Comparison of ENCODE assay signal across 8 cellular contexts in the genomic region with DNA sequence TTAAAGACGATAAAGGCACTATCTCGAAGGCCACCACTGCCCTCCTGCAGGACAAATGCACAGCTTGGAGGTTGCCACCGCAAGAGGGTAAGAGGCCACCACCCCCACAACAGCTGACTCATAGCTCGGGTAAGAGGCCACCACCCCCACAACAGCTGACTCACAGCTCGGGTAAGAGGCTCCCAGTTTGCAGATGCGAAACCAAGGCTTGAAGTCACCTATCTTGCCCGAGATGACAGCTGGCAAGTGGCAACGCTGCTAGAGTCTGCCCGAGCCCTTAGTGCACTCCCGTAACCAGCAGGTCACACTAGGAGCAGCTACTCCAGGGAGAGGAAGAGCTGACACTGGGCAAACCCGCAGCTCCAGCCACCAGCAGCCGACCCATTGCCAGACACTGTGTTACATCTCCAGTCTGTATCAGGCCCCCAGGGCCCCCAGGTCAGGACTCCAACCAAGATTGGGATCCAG. TPM values are rescaled to one million over a fixed set of nuclear protein-coding genes. Genes with fewer than 3 reads are reported as not detected.
DNase-seq lines count a peak whose midpoint lies in the region; ATAC-seq, FAIRE-seq and TF ChIP-seq lines count a peak whose summit lies in the region.

No MANE protein-coding gene starts in this region.

- no peak for TF ChIP-seq POLR2A in NB4 (IDR thresholded peaks at IDR 0.05; ENCODE audit: extremely low read depth, insufficient read length)

- intact Hi-C loops in kidney (cut with DNase I), result no loop called here

- no peak overlapping the region for H3K4me2 ChIP-seq in GM23338

- H3K9me3 ChIP-seq in kidney (ENCODE audit: control insufficient read depth in 1 of 2, low read length in 2 of 2), result no peaks in the 10 kb centered on the region

- DNase-seq in EL, result peak; percentile 95
- DNase-seq in GM23338 (ENCODE audit: low spot score), result no peak
- peak; percentile 92 for DNase-seq in NB4 (ENCODE audit: low read depth)
- peak; percentile 72 to 83 for DNase-seq in activated CD4-positive, alpha-beta T cell treated with anti-CD3 and anti-CD28 coated beads, Interleukin-2, amount 50 U/mL, for 48 hours
- peak; percentile 54 to 57 for DNase-seq in stimulated activated CD4-positive, alpha-beta T cell treated with anti-CD3 and anti-CD28 coated beads, Interleukin-1b, Interleukin-23, amount 100 ng/mL, for 4 hours (ENCODE audit: low read depth in 2 of 2)
- no peak for DNase-seq in NCI-H146 treated with DMSO at 0.1 percent for 48 hours (lab: John Stamatoyannopoulos, UW; ENCODE audit: unreplicated experiment)
- DNase-seq in kidney, result no peak

- H3K4me1 Mint-ChIP-seq in GM23338, result peaks cover 35% of the 10 kb centered on the region

- H3K9me3 Mint-ChIP-seq in GM23338, result no peaks in the 10 kb centered on the region

- no peak for FAIRE-seq in kidney (lab: Jason Lieb, UNC)

- H3K27ac ChIP-seq in GM23338 (ENCODE audit: low read depth) (no peak overlapping the region), kidney (ENCODE audit: low read depth in 2 of 2, low read length in 2 of 2) (no peak overlapping the region)

- no peak overlapping the region for H3K4me3 Mint-ChIP-seq in GM23338

- H4K20me1 ChIP-seq in GM23338 (replicated peaks; ENCODE audit: insufficient read depth), result no peaks in the 10 kb centered on the region

- H3K4me3 ChIP-seq in GM23338 (no peak overlapping the region), NB4 (ENCODE audit: low read depth, low read length) (no peak overlapping the region), kidney (ENCODE audit: low read length in 2 of 2) (no peak overlapping the region)

- TF ChIP-seq CTCF in GM23338 (conservative IDR thresholded peaks at IDR 0.05; ENCODE audit: low read depth in 2 of 2) (no peak), NB4 (IDR thresholded peaks at IDR 0.05; ENCODE audit: low read depth, low read length) (no peak), kidney (IDR thresholded peaks at IDR 0.05; ENCODE audit: borderline replicate concordance, extremely low read depth, insufficient read depth) (no peak)

- H3K9ac ChIP-seq in kidney (ENCODE audit: low read length in 2 of 2), result no peak overlapping the region

- H3K4me1 ChIP-seq in GM23338 (ENCODE audit: insufficient read depth) (peaks cover 6% of the 10 kb centered on the region; the same call in 1 of the 2 replicates), kidney (ENCODE audit: control insufficient read depth in 1 of 2, insufficient read depth in 1 of 2, low read depth in 1 of 2, low read length in 2 of 2) (peaks cover 0 to 3% of the 10 kb centered on the region in 2 donors)

- ATAC-seq in GM23338 (no peak), esophagus mucosa (peak; percentile 70)

- H2AFZ ChIP-seq in GM23338, result 0 out of 2 replicates have a peak overlapping the region, but pooled peaks have one; percentile 14

- H3K27me3 Mint-ChIP-seq in GM23338 (ENCODE audit: insufficient read depth, low read depth, poor library complexity), result peaks cover 6% of the 10 kb centered on the region

- H3K36me3 Mint-ChIP-seq in GM23338 (ENCODE audit: low read depth), result no peaks in the 10 kb centered on the region

- no peaks in the 10 kb centered on the region for H3F3A ChIP-seq in GM23338 (replicated peaks; ENCODE audit: low read depth)

- H3K79me2 ChIP-seq in GM23338 (replicated peaks; ENCODE audit: insufficient read depth), result no peaks in the 10 kb centered on the region

- H3K27me3 ChIP-seq in GM23338 (ENCODE audit: insufficient read depth), result no peaks in the 10 kb centered on the region

- no peaks in the 10 kb centered on the region for H3K9me2 ChIP-seq in GM23338 (ENCODE audit: insufficient read depth)

- no peaks in the 10 kb centered on the region for H3K36me3 ChIP-seq in GM23338 (ENCODE audit: insufficient read depth)
- H3K36me3 ChIP-seq in kidney (ENCODE audit: control insufficient read depth in 1 of 2, insufficient read depth in 2 of 2, low read length in 2 of 2), result no peaks in the 10 kb centered on the region

- no peak overlapping the region for H3K27ac Mint-ChIP-seq in GM23338

TF ChIP-seq in GM23338, 12 proteins besides CTCF, POLR2A, EP300 and RAD21 (continues in another document):
- TF ChIP-seq, protein P1, sequence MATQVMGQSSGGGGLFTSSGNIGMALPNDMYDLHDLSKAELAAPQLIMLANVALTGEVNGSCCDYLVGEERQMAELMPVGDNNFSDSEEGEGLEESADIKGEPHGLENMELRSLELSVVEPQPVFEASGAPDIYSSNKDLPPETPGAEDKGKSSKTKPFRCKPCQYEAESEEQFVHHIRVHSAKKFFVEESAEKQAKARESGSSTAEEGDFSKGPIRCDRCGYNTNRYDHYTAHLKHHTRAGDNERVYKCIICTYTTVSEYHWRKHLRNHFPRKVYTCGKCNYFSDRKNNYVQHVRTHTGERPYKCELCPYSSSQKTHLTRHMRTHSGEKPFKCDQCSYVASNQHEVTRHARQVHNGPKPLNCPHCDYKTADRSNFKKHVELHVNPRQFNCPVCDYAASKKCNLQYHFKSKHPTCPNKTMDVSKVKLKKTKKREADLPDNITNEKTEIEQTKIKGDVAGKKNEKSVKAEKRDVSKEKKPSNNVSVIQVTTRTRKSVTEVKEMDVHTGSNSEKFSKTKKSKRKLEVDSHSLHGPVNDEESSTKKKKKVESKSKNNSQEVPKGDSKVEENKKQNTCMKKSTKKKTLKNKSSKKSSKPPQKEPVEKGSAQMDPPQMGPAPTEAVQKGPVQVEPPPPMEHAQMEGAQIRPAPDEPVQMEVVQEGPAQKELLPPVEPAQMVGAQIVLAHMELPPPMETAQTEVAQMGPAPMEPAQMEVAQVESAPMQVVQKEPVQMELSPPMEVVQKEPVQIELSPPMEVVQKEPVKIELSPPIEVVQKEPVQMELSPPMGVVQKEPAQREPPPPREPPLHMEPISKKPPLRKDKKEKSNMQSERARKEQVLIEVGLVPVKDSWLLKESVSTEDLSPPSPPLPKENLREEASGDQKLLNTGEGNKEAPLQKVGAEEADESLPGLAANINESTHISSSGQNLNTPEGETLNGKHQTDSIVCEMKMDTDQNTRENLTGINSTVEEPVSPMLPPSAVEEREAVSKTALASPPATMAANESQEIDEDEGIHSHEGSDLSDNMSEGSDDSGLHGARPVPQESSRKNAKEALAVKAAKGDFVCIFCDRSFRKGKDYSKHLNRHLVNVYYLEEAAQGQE (IDR thresholded peaks at IDR 0.05; ENCODE audit: unreplicated experiment), result no peak
- TF ChIP-seq ZNF114 (CRISPR knock-in tag; IDR thresholded peaks at IDR 0.05) (no peak), POLR2AphosphoS5 (IDR thresholded peaks at IDR 0.05; ENCODE audit: low read depth) (no peak), EZH2 (IDR thresholded peaks at IDR 0.05; ENCODE audit: low read depth, unreplicated experiment) (no peak), CREB1 (CRISPR knock-in tag; IDR thresholded peaks at IDR 0.05; ENCODE audit: low read depth) (no peak), EZH2phosphoT487 (IDR thresholded peaks at IDR 0.05; ENCODE audit: unreplicated experiment) (no peak), NANOG (IDR thresholded peaks at IDR 0.05; ENCODE audit: borderline replicate concordance) (no peak)

RNA-seq across cellular contexts. Expression of gene SPSB1, which starts 17.1 kb away (rescaled TPM):
- total RNA-seq in GM23338 (2014; rRNA removed; shearing (Covaris generic)), result 6.8 and 7.6 TPM in 2 replicates
- 2.1 and 2.4 TPM in 2 replicates for polyA plus RNA-seq in GM23338 (2016; fragmentation: Nextera tagmentation; extraction: Ambion mirVana)
- total RNA-seq in esophagus mucosa, result 15.5 TPM
- total RNA-seq in kidney, result 25.9 TPM
- polyA plus RNA-seq in kidney (ENCODE audit: insufficient read depth, low read depth, low replicate concordance), result 12.7 TPM

RNA-seq across cellular contexts. Expression of gene H6PD, which starts 41.0 kb away (rescaled TPM):
- total RNA-seq in GM23338 (2014; rRNA removed; shearing (Covaris generic)), result 4.2 and 4.7 TPM in 2 replicates
- 0.99 and 1.2 TPM in 2 replicates for polyA plus RNA-seq in GM23338 (2016; fragmentation: Nextera tagmentation; extraction: Ambion mirVana)
- 20.4 TPM for total RNA-seq in esophagus mucosa
- total RNA-seq in kidney, result 64.3 TPM
- 5.7 TPM for polyA plus RNA-seq in kidney (ENCODE audit: insufficient read depth, low read depth, low replicate concordance)

Comparison
In these comparisons a context has a peak if more than half of its experiments do, and no peak if none do; other contexts are left out.
1. DNase-seq: peak in EL (single experiment), NB4 (single experiment), activated CD4-positive, alpha-beta T cell treated with anti-CD3 and anti-CD28 coated beads, Interleukin-2, amount 50 U/mL, for 48 hours (2 of 2) and stimulated activated CD4-positive, alpha-beta T cell treated with anti-CD3 and anti-CD28 coated beads, Interleukin-1b, Interleukin-23, amount 100 ng/mL, for 4 hours (2 of 2); none in GM23338 (single experiment), NCI-H146 treated with DMSO at 0.1 percent for 48 hours (single experiment) and kidney (single experiment).